Comparison of ENCODE assay signal across 8 cellular contexts in the genomic region with DNA sequence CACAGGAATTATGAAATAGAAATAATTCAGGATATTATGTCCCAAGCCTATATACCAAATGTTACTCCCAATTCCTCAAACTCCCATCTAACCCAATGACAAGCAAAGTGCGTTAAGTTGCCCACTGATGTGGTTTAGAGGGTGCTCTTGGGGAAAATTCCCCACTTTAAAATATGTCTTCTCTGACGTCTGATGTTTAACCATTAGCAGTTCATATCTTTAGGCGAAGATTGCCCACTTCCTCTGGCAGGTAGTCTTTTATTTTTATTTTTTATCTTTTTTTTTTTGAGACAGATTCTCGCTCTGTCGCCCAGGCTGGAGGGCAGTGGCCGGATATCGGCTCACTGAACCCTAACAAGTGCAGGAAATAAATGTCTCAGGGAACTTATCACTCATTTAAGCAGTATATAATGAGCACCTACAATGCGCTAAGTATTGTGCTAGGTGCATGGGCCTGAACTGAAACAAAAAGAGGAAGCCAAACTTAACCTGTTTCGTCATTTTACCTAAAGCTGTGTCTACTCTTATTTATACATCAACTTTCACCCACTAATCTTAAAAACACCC. TPM values are rescaled to one million over a fixed set of nuclear protein-coding genes. Genes with fewer than 3 reads are reported as not detected.
A peak's percentile ranks its signal among the peaks of the same experiment; 100 is the strongest.
DNase-seq lines count a peak whose midpoint lies in the region; TF ChIP-seq lines count a peak whose summit lies in the region.

No MANE protein-coding gene starts in this region.

- intact Hi-C loops in activated T-helper 2 cell treated with anti-CD3 and anti-CD28 coated beads, Interferon-gamma antibody, Interleukin-2, Interleukin-4, amounts not matched to agents 10 μg/mL and 5 μg/mL and 100 μg/mL, durations not matched to agents 14 hours and 24 hours and 36 hours (cut with micrococcal nuclease): loop anchor here (1.0 to 5.0 kb wide), 7 partner anchors 8 to 541 kb away; a partner anchor contains a TSS

- H3K36me3 ChIP-seq in mucosa of stomach (ENCODE audit: control insufficient read depth, insufficient read depth, low read length): no peaks in the 10 kb centered on the region

- TF ChIP-seq CTCF in HL-60 (IDR thresholded peaks at IDR 0.05; ENCODE audit: insufficient read depth, low read length): no peak

- peaks cover 54% of the 10 kb centered on the region for H3K4me1 Mint-ChIP-seq in activated T-helper 2 cell treated with anti-CD3 and anti-CD28 coated beads, Interferon-gamma antibody, Interleukin-2, Interleukin-4, amounts not matched to agents 10 μg/mL and 5 μg/mL and 100 μg/mL, durations not matched to agents 14 hours and 24 hours and 36 hours (ENCODE audit: low read depth)

- H3K4me1 ChIP-seq in mucosa of stomach (ENCODE audit: control insufficient read depth, insufficient read depth, low read length): peaks cover 20% of the 10 kb centered on the region

- H3K27ac Mint-ChIP-seq in activated T-helper 2 cell treated with anti-CD3 and anti-CD28 coated beads, Interferon-gamma antibody, Interleukin-2, Interleukin-4, amounts not matched to agents 10 μg/mL and 5 μg/mL and 100 μg/mL, durations not matched to agents 14 hours and 24 hours and 36 hours: peak overlapping the region; percentile 99

- H3K27ac ChIP-seq in HL-60 (replicated peaks): peak overlapping the region; percentile 98

- peak overlapping the region; percentile 86 for H3K9ac ChIP-seq in mucosa of stomach (ENCODE audit: low read length)

- no peaks in the 10 kb centered on the region for H3K9me3 Mint-ChIP-seq in activated T-helper 2 cell treated with anti-CD3 and anti-CD28 coated beads, Interferon-gamma antibody, Interleukin-2, Interleukin-4, amounts not matched to agents 10 μg/mL and 5 μg/mL and 100 μg/mL, durations not matched to agents 14 hours and 24 hours and 36 hours

- no peaks in the 10 kb centered on the region for H3K9me3 ChIP-seq in mucosa of stomach (ENCODE audit: control insufficient read depth, low read length)

- H3K36me3 Mint-ChIP-seq in activated T-helper 2 cell treated with anti-CD3 and anti-CD28 coated beads, Interferon-gamma antibody, Interleukin-2, Interleukin-4, amounts not matched to agents 10 μg/mL and 5 μg/mL and 100 μg/mL, durations not matched to agents 14 hours and 24 hours and 36 hours (ENCODE audit: low read depth): peaks cover 36% of the 10 kb centered on the region

- DNase-seq in activated T-cell treated with anti-CD3 and anti-CD28 coated beads for 1 hour (ENCODE audit: low read depth) (peak; percentile 26), HL-60 (ENCODE audit: low read depth in 1 of 2, low spot score in 1 of 2) (peak in 1 of 2 experiments; percentile 44), cerebellar cortex (ENCODE audit: low spot score) (no peak), NCI-H1436 (lab: John Stamatoyannopoulos, UW) (no peak), A172 (ENCODE audit: low spot score) (no peak)
- DNase-seq in activated T-cell treated with anti-CD3 and anti-CD28 coated beads, Interleukin-2, amount 50 U/mL, for 48 hours: no peak
- DNase-seq in activated T-helper 2 cell treated with anti-CD3 and anti-CD28 coated beads, Interferon-gamma antibody, Interleukin-2, Interleukin-4, amounts not matched to agents 10 μg/mL and 5 μg/mL and 100 μg/mL, durations not matched to agents 14 hours and 24 hours and 36 hours (ENCODE audit: low spot score): peak; percentile 26

- H3K27me3 ChIP-seq in HL-60 (ENCODE audit: insufficient read depth, poor library complexity, severe bottlenecking): no peaks in the 10 kb centered on the region
- no peaks in the 10 kb centered on the region for H3K27me3 ChIP-seq in mucosa of stomach (ENCODE audit: control insufficient read depth, insufficient read depth, low read length)

- peak overlapping the region; percentile 98 for H3K4me3 Mint-ChIP-seq in activated T-helper 2 cell treated with anti-CD3 and anti-CD28 coated beads, Interferon-gamma antibody, Interleukin-2, Interleukin-4, amounts not matched to agents 10 μg/mL and 5 μg/mL and 100 μg/mL, durations not matched to agents 14 hours and 24 hours and 36 hours (ENCODE audit: low read depth)

- no peaks in the 10 kb centered on the region for H3K27me3 Mint-ChIP-seq in activated T-helper 2 cell treated with anti-CD3 and anti-CD28 coated beads, Interferon-gamma antibody, Interleukin-2, Interleukin-4, amounts not matched to agents 10 μg/mL and 5 μg/mL and 100 μg/mL, durations not matched to agents 14 hours and 24 hours and 36 hours (ENCODE audit: low read depth)

- H3K4me3 ChIP-seq in HL-60 (replicated peaks; ENCODE audit: insufficient read depth, low read length): peak overlapping the region; percentile 57; the same call in 1 of the 2 replicates
- H3K4me3 ChIP-seq in mucosa of stomach (ENCODE audit: low read length): no peak overlapping the region

RNA-seq across cellular contexts. Expression of a gene that starts 1.3 kb away (rescaled TPM):
- 98.6 and 110 TPM in 2 replicates for total RNA-seq in activated T-helper 2 cell treated with anti-CD3 and anti-CD28 coated beads, Interferon-gamma antibody, Interleukin-2, Interleukin-4, amounts not matched to agents 10 μg/mL and 5 μg/mL and 100 μg/mL, durations not matched to agents 14 hours and 24 hours and 36 hours
- 17.6 and 32.8 TPM in 2 replicates for total RNA-seq in A172 (2014; rRNA removed; shearing (Covaris generic))

Comparison
In these comparisons a context has a peak if more than half of its experiments do, and no peak if none do; other contexts are left out.
1. DNase-seq: peak in activated T-cell treated with anti-CD3 and anti-CD28 coated beads for 1 hour (single experiment) and activated T-helper 2 cell treated with anti-CD3 and anti-CD28 coated beads, Interferon-gamma antibody, Interleukin-2, Interleukin-4, amounts not matched to agents 10 μg/mL and 5 μg/mL and 100 μg/mL, durations not matched to agents 14 hours and 24 hours and 36 hours (single experiment); none in activated T-cell treated with anti-CD3 and anti-CD28 coated beads, Interleukin-2, amount 50 U/mL, for 48 hours (0 of 2), cerebellar cortex (single experiment), NCI-H1436 (single experiment) and A172 (single experiment).